3 cellular contexts compared by ENCODE assay signal in genomic region chr15:78265752-78266224, GRCh38.
TF ChIP-seq lines count a peak whose summit lies in the region.

No MANE protein-coding gene starts in this region.

TF ChIP-seq in SK-N-SH, 30 proteins besides CTCF, POLR2A, EP300 and RAD21 (continued from another document and continues in another):
- TF ChIP-seq NRF1 (IDR thresholded peaks at IDR 0.05; ENCODE audit: low read depth, low read length): no peak
- no peak for TF ChIP-seq FOXJ3 (CRISPR knock-in tag; IDR thresholded peaks at IDR 0.05)
- TF ChIP-seq JUND (IDR thresholded peaks at IDR 0.05): no peak
- TF ChIP-seq YY1 (IDR thresholded peaks at IDR 0.05; ENCODE audit: low read depth): no peak
- TF ChIP-seq MEF2A (IDR thresholded peaks at IDR 0.05; ENCODE audit: borderline replicate concordance, low read depth): peak; percentile 69
- no peak for TF ChIP-seq EZH2phosphoT487 (IDR thresholded peaks at IDR 0.05; ENCODE audit: borderline replicate concordance, low read depth)
- no peak for TF ChIP-seq TCF12 (IDR thresholded peaks at IDR 0.05)
- TF ChIP-seq PBX3 (IDR thresholded peaks at IDR 0.05): peak; percentile 20; the same call in 1 of the 2 replicates
- TF ChIP-seq FOSL2 (IDR thresholded peaks at IDR 0.05; ENCODE audit: borderline replicate concordance, low read depth): peak; percentile 51; the same call in 1 of the 2 replicates
- no peak for TF ChIP-seq ZBTB33 (IDR thresholded peaks at IDR 0.05; ENCODE audit: borderline replicate concordance, low read depth)
- no peak for TF ChIP-seq USF1 (IDR thresholded peaks at IDR 0.05; ENCODE audit: borderline replicate concordance, low read depth)
- TF ChIP-seq MAX (IDR thresholded peaks at IDR 0.05; ENCODE audit: low read depth): peak; percentile 57; the same call in 1 of the 2 replicates
- TF ChIP-seq GATA2 (CRISPR knock-in tag; IDR thresholded peaks at IDR 0.05): no peak
- no peak for TF ChIP-seq TAF1 (IDR thresholded peaks at IDR 0.05; ENCODE audit: borderline replicate concordance, low read depth, low read length)
- no peak for TF ChIP-seq RFX5 (IDR thresholded peaks at IDR 0.05; ENCODE audit: low read length)
- no peak for TF ChIP-seq SIN3A (IDR thresholded peaks at IDR 0.05; ENCODE audit: borderline replicate concordance, low read depth, low read length)

TF ChIP-seq in endothelial cell of umbilical vein, 7 proteins besides CTCF, POLR2A, EP300 and RAD21 (continued from another document):
- TF ChIP-seq EZH2 (IDR thresholded peaks at IDR 0.05; ENCODE audit: borderline replicate concordance, low read depth, low read length, severe bottlenecking): no peak
- TF ChIP-seq JUN (IDR thresholded peaks at IDR 0.05; ENCODE audit: borderline replicate concordance, insufficient read depth, insufficient read length, low read depth): peak; percentile 2
- TF ChIP-seq GATA2 (IDR thresholded peaks at IDR 0.05; ENCODE audit: insufficient read depth, insufficient read length, low read depth, low read length): no peak

TF ChIP-seq in HEK293T, 16 proteins besides CTCF, POLR2A, EP300 and RAD21 (continued from another document):
- TF ChIP-seq CTBP1 (IDR thresholded peaks at IDR 0.05; ENCODE audit: borderline replicate concordance) (no peak), TARDBP (IDR thresholded peaks at IDR 0.05) (no peak), BHLHE40 (IDR thresholded peaks at IDR 0.05; ENCODE audit: borderline replicate concordance) (no peak), HDGF (IDR thresholded peaks at IDR 0.05; ENCODE audit: borderline replicate concordance) (no peak), ELF4 (IDR thresholded peaks at IDR 0.05) (no peak), SUZ12 (IDR thresholded peaks at IDR 0.05) (no peak), SP1 (IDR thresholded peaks at IDR 0.05) (no peak), ZNF384 (IDR thresholded peaks at IDR 0.05) (no peak)
